Comparison of ENCODE assay signal across 12 cellular contexts in the genomic region with DNA sequence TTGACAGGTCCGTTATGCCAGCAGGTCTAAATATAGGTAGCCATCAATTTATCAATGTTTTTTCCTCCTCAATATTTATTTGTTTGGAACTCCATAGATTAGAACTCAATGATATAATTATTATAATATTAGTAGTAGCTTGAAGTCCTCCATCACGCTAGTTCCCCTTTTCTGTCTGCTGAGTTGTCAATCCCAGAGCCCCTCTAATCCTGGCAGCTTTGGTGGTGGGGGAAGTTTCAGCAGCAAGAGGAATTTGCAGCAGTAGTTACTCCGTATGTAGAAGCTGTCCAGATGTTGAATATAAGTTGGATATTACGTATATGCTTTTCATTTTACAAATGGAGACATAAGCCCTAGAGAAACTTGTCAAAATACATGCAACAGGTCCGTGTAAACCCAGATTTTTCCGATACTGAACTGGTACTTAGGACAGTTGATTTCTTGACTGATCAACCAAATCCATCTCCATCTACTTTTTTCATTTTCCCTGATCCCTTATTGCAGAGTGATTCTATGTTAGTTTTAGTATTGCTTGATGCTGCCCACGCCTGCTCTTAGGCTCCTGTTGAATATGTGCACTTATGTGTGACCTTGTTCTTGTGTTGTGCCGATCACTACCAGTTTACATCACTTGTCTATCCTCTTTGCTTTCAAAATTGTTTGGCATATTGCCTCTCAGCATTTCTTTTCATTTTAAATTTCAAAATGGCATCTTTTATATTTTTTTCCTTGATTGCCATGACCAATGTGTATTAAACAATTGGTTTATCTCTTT. TPM values are rescaled to one million over a fixed set of nuclear protein-coding genes. Genes with fewer than 3 reads are reported as not detected.
A peak's percentile ranks its signal among the peaks of the same experiment; 100 is the strongest.
DNase-seq lines count a peak whose midpoint lies in the region; ATAC-seq and TF ChIP-seq lines count a peak whose summit lies in the region.
"Had no signal": no experiment of that assay in that cellular context is flagged by ENCODE, and none has a peak within 500 bp of the region (broad histone marks: within the 10 kb centered on the region; RNA-seq: fewer than 3 reads in every experiment).

No MANE protein-coding gene starts in this region.

- H3K9me3 Mint-ChIP-seq in activated naive CD4-positive, alpha-beta T cell treated with anti-CD3 and anti-CD28 coated beads, Interleukin-2, amount 10 ng/mL, durations not matched to agents 7 days and 5 days: no peaks in the 10 kb centered on the region
- H3K9me3 Mint-ChIP-seq in activated naive CD8-positive, alpha-beta T cell treated with anti-CD3 and anti-CD28 coated beads, Interleukin-2, amount 50 U/mL, for 24 hours: peaks cover 4% of the 10 kb centered on the region

- H2AFZ ChIP-seq in OCI-LY1 (ENCODE audit: low read length) (no peak overlapping the region), PC-9 (no peak overlapping the region)

- H3K27ac ChIP-seq in OCI-LY1 (ENCODE audit: low read depth, low read length, poor library complexity, severe bottlenecking) (no peak overlapping the region), PC-9 (no peak overlapping the region)
- H3K27ac ChIP-seq: ovary had no signal

- POLR2A ChIA-PET in PC-9 (lab: Charles Lee; ENCODE audit: unreplicated experiment): no interaction called here

- H3K27me3 Mint-ChIP-seq in activated naive CD4-positive, alpha-beta T cell treated with anti-CD3 and anti-CD28 coated beads, Interleukin-2, amount 10 ng/mL, durations not matched to agents 7 days and 5 days: no peaks in the 10 kb centered on the region
- H3K27me3 Mint-ChIP-seq in activated naive CD8-positive, alpha-beta T cell treated with anti-CD3 and anti-CD28 coated beads, Interleukin-2, amount 50 U/mL, for 24 hours: no peaks in the 10 kb centered on the region

- H3K9me2 ChIP-seq in OCI-LY1 (ENCODE audit: low read depth, low read length): no peaks in the 10 kb centered on the region
- no peaks in the 10 kb centered on the region for H3K9me2 ChIP-seq in PC-9 (ENCODE audit: insufficient read depth)

- H3K4me2 ChIP-seq in OCI-LY1 (ENCODE audit: low read length): peak overlapping the region; percentile 67
- no peak overlapping the region for H3K4me2 ChIP-seq in PC-9

- no peak for DNase-seq in activated naive CD4-positive, alpha-beta T cell treated with anti-CD3 and anti-CD28 coated beads, Interleukin-2, amount 10 ng/mL, durations not matched to agents 7 days and 5 days
- DNase-seq in activated naive CD4-positive, alpha-beta T cell (lab: John Stamatoyannopoulos, UW): no peak
- no peak for DNase-seq in activated naive CD8-positive, alpha-beta T cell treated with anti-CD3 and anti-CD28 coated beads, Interleukin-2, amount 50 U/mL, for 24 hours
- peak; percentile 7 for DNase-seq in superior temporal gyrus (ENCODE audit: extremely low spot score)
- no peak for DNase-seq in PC-9
- DNase-seq: amniotic stem cell, NCI-H1694, NCI-H524, ovary had no signal

- peak overlapping the region; percentile 5 for H3K27ac Mint-ChIP-seq in activated naive CD4-positive, alpha-beta T cell treated with anti-CD3 and anti-CD28 coated beads, Interleukin-2, amount 10 ng/mL, durations not matched to agents 7 days and 5 days
- peak overlapping the region; percentile 84 for H3K27ac Mint-ChIP-seq in activated naive CD8-positive, alpha-beta T cell treated with anti-CD3 and anti-CD28 coated beads, Interleukin-2, amount 50 U/mL, for 24 hours

- H3K27me3 ChIP-seq in OCI-LY1 (ENCODE audit: insufficient read depth, low read length) (no peaks in the 10 kb centered on the region), PC-9 (ENCODE audit: insufficient read depth, low read depth) (no peaks in the 10 kb centered on the region)
- H3K27me3 ChIP-seq: ovary had no signal

- H3K4me3 Mint-ChIP-seq in activated naive CD4-positive, alpha-beta T cell treated with anti-CD3 and anti-CD28 coated beads, Interleukin-2, amount 10 ng/mL, durations not matched to agents 7 days and 5 days: no peak overlapping the region
- peak overlapping the region; percentile 55 for H3K4me3 Mint-ChIP-seq in activated naive CD8-positive, alpha-beta T cell treated with anti-CD3 and anti-CD28 coated beads, Interleukin-2, amount 50 U/mL, for 24 hours

- H3K9me3 ChIP-seq in OCI-LY1 (ENCODE audit: low read length) (no peaks in the 10 kb centered on the region), PC-9 (ENCODE audit: insufficient read depth, low read depth) (no peaks in the 10 kb centered on the region)
- H3K9me3 ChIP-seq: ovary had no signal

- intact Hi-C loops in PC-9 (cut with micrococcal nuclease; ENCODE audit: unreplicated experiment): no loop called here

- H4K20me1 ChIP-seq in OCI-LY1 (ENCODE audit: insufficient read depth, low read length): no peaks in the 10 kb centered on the region
- no peaks in the 10 kb centered on the region for H4K20me1 ChIP-seq in PC-9 (ENCODE audit: insufficient read depth)

- peaks cover 39% of the 10 kb centered on the region for H3K36me3 Mint-ChIP-seq in activated naive CD4-positive, alpha-beta T cell treated with anti-CD3 and anti-CD28 coated beads, Interleukin-2, amount 10 ng/mL, durations not matched to agents 7 days and 5 days
- H3K36me3 Mint-ChIP-seq in activated naive CD8-positive, alpha-beta T cell treated with anti-CD3 and anti-CD28 coated beads, Interleukin-2, amount 50 U/mL, for 24 hours (ENCODE audit: low read depth): peaks cover 35% of the 10 kb centered on the region

- H3K4me1 Mint-ChIP-seq in activated naive CD4-positive, alpha-beta T cell treated with anti-CD3 and anti-CD28 coated beads, Interleukin-2, amount 10 ng/mL, durations not matched to agents 7 days and 5 days: peaks cover 71% of the 10 kb centered on the region
- peaks cover 86% of the 10 kb centered on the region for H3K4me1 Mint-ChIP-seq in activated naive CD8-positive, alpha-beta T cell treated with anti-CD3 and anti-CD28 coated beads, Interleukin-2, amount 50 U/mL, for 24 hours

- H3F3A ChIP-seq in OCI-LY1 (ENCODE audit: insufficient read depth, low read length) (no peaks in the 10 kb centered on the region), PC-9 (ENCODE audit: insufficient read depth, low read depth) (no peaks in the 10 kb centered on the region)

- TF ChIP-seq CTCF in OCI-LY1 (IDR thresholded peaks at IDR 0.05; ENCODE audit: low read length) (no peak), PC-9 (conservative IDR thresholded peaks at IDR 0.05) (no peak)

- H3K4me3 ChIP-seq in OCI-LY1 (ENCODE audit: low read depth, low read length, poor library complexity, severe bottlenecking) (peak overlapping the region; percentile 51), PC-9 (no peak overlapping the region)
- H3K4me3 ChIP-seq: ovary had no signal

- CTCF ChIA-PET in activated naive CD4-positive, alpha-beta T cell treated with anti-CD3 and anti-CD28 coated beads, Interleukin-2, amount 10 ng/mL, durations not matched to agents 7 days and 5 days (lab: Charles Lee): no interaction called here
- CTCF ChIA-PET in PC-9 (lab: Charles Lee): no interaction called here

- peaks cover 18% of the 10 kb centered on the region for H3K79me2 ChIP-seq in OCI-LY1 (ENCODE audit: insufficient read depth, low read length)
- H3K79me2 ChIP-seq in PC-9 (ENCODE audit: low read depth): peaks cover 3% of the 10 kb centered on the region; the same call in 1 of the 2 replicates

- no peaks in the 10 kb centered on the region for H3K36me3 ChIP-seq in OCI-LY1 (ENCODE audit: insufficient read depth, low read length)
- H3K36me3 ChIP-seq in PC-9 (ENCODE audit: low read depth): no peaks in the 10 kb centered on the region
- H3K36me3 ChIP-seq: ovary had no signal

- H3K4me1 ChIP-seq in OCI-LY1 (ENCODE audit: insufficient read depth, low read length, severe bottlenecking) (peaks cover 49% of the 10 kb centered on the region), PC-9 (replicated peaks; ENCODE audit: insufficient read depth) (no peaks in the 10 kb centered on the region; the same call in 1 of the 2 replicates)

- ATAC-seq in activated naive CD8-positive, alpha-beta T cell treated with anti-CD3 and anti-CD28 coated beads, Interleukin-2, amount 50 U/mL, for 24 hours: no peak
- ATAC-seq in GM21381 (IDR thresholded peaks at IDR 0.05; ENCODE audit: unreplicated experiment) (no peak), HG02870 (IDR thresholded peaks at IDR 0.05; ENCODE audit: unreplicated experiment) (no peak)

- H3K9ac ChIP-seq in OCI-LY1 (ENCODE audit: low read length): no peak overlapping the region

- BruUV-seq in PC-9 (replicated peaks; lab: Mats Ljungman, UMichigan): no TSS peak

RNA-seq across cellular contexts. Expression of a gene that starts 28.1 kb away (rescaled TPM):
- total RNA-seq in PC-9 (2021): 12.9 and 19.7 TPM in 2 replicates

RNA-seq across cellular contexts. Expression of a gene that starts 48.7 kb away (rescaled TPM):
- total RNA-seq in PC-9 (2021): 3.7 TPM in 2 replicates
